ENCODE assay signal across 17 cellular contexts in genomic region chrX:44961817-44962607, GRCh38.
A peak's percentile ranks its signal among the peaks of the same experiment; 100 is the strongest.
DNase-seq lines count a peak whose midpoint lies in the region; ATAC-seq and TF ChIP-seq lines count a peak whose summit lies in the region.
"Had no signal": no experiment of that assay in that cellular context is flagged by ENCODE, and none has a peak within 500 bp of the region (broad histone marks: within the 10 kb centered on the region; RNA-seq: fewer than 3 reads in every experiment).

No MANE protein-coding gene starts in this region.

- H3K9me3 Mint-ChIP-seq in activated T-cell treated with anti-CD3 and anti-CD28 coated beads, Interleukin-2, amount 50 U/mL, for 4 hours: no peaks in the 10 kb centered on the region
- H3K9me3 Mint-ChIP-seq in natural killer cell: peaks cover 0 to under 1% of the 10 kb centered on the region in 2 donors
- H3K9me3 Mint-ChIP-seq in natural killer cell treated with Interleukin-12 subunit alpha and Interleukin-12 subunit beta and Interleukin-15 and Interleukin-18, amount 100 ng/mL, for 72 hours: peaks cover 3% of the 10 kb centered on the region

- H3K27ac Mint-ChIP-seq in natural killer cell: peak overlapping the region in 1 of 2 donors; percentile 9
- H3K27ac Mint-ChIP-seq in natural killer cell treated with Interleukin-12 subunit alpha and Interleukin-12 subunit beta and Interleukin-15 and Interleukin-18, amount 100 ng/mL, for 72 hours: no peak overlapping the region

- H3K36me3 Mint-ChIP-seq in activated T-cell treated with anti-CD3 and anti-CD28 coated beads, Interleukin-2, amount 50 U/mL, for 4 hours (ENCODE audit: insufficient read depth): peaks cover 7% of the 10 kb centered on the region
- H3K36me3 Mint-ChIP-seq in natural killer cell: no peaks in the 10 kb centered on the region
- H3K36me3 Mint-ChIP-seq in natural killer cell treated with Interleukin-12 subunit alpha and Interleukin-12 subunit beta and Interleukin-15 and Interleukin-18, amount 100 ng/mL, for 72 hours: no peaks in the 10 kb centered on the region

- no peak overlapping the region for H3K4me3 ChIP-seq in effector memory CD4-positive, alpha-beta T cell (ENCODE audit: insufficient read depth, low read depth, low read length, poor library complexity, severe bottlenecking)
- H3K4me3 ChIP-seq: HAP-1, Peyer's patch had no signal

- intact Hi-C loops in natural killer cell (cut with micrococcal nuclease): no loop called here

- peaks cover 49% of the 10 kb centered on the region for H3K4me1 Mint-ChIP-seq in activated T-cell treated with anti-CD3 and anti-CD28 coated beads, Interleukin-2, amount 50 U/mL, for 4 hours (ENCODE audit: low read depth)
- peaks cover 43 to 69% of the 10 kb centered on the region in 2 donors for H3K4me1 Mint-ChIP-seq in natural killer cell
- peaks cover 36 to 47% of the 10 kb centered on the region in 2 donors for H3K4me1 Mint-ChIP-seq in natural killer cell treated with Interleukin-12 subunit alpha and Interleukin-12 subunit beta and Interleukin-15 and Interleukin-18, amount 100 ng/mL, for 72 hours (ENCODE audit: low read depth in 2 of 2)

- H3K27me3 ChIP-seq in effector memory CD4-positive, alpha-beta T cell (replicated peaks; ENCODE audit: control insufficient read depth, insufficient read depth, low read length, poor library complexity, severe bottlenecking): no peaks in the 10 kb centered on the region
- H3K27me3 ChIP-seq: Peyer's patch had no signal

- peak overlapping the region; percentile 11 for H3K27ac ChIP-seq in effector memory CD4-positive, alpha-beta T cell (ENCODE audit: insufficient read depth, low read length, poor library complexity, severe bottlenecking)
- H3K27ac ChIP-seq: Peyer's patch had no signal

- no peaks in the 10 kb centered on the region for H3K36me3 ChIP-seq in effector memory CD4-positive, alpha-beta T cell (ENCODE audit: control insufficient read depth, insufficient read depth, low read length)
- H3K36me3 ChIP-seq: Peyer's patch had no signal

- ATAC-seq in activated T-cell treated with anti-CD3 and anti-CD28 coated beads, Interleukin-2, amount 50 U/mL, for 4 hours: no peak
- peak in 2 of 3 donors; percentile 75 to 80 for ATAC-seq in natural killer cell
- no peak for ATAC-seq in natural killer cell treated with Interleukin-12 subunit alpha and Interleukin-12 subunit beta and Interleukin-15 and Interleukin-18, amount 100 ng/mL, for 72 hours
- ATAC-seq in GM21360 (IDR thresholded peaks at IDR 0.05; ENCODE audit: unreplicated experiment): no peak
- no peak for ATAC-seq in GM18519 (IDR thresholded peaks at IDR 0.05; ENCODE audit: low FRiP score, unreplicated experiment)

- H3K4me1 ChIP-seq in effector memory CD4-positive, alpha-beta T cell (ENCODE audit: control insufficient read depth, insufficient read depth, low read length, poor library complexity, severe bottlenecking): peaks cover 18% of the 10 kb centered on the region
- H3K4me1 ChIP-seq: Peyer's patch had no signal

- H3K27me3 Mint-ChIP-seq in activated T-cell treated with anti-CD3 and anti-CD28 coated beads, Interleukin-2, amount 50 U/mL, for 4 hours (ENCODE audit: low read depth): no peaks in the 10 kb centered on the region
- no peaks in the 10 kb centered on the region for H3K27me3 Mint-ChIP-seq in natural killer cell (ENCODE audit: low read depth in 2 of 2)
- H3K27me3 Mint-ChIP-seq in natural killer cell treated with Interleukin-12 subunit alpha and Interleukin-12 subunit beta and Interleukin-15 and Interleukin-18, amount 100 ng/mL, for 72 hours: no peaks in the 10 kb centered on the region

- H3K9me3 ChIP-seq in effector memory CD4-positive, alpha-beta T cell (ENCODE audit: control insufficient read depth, low read length): no peaks in the 10 kb centered on the region
- H3K9me3 ChIP-seq: HAP-1, Peyer's patch had no signal

- H3K4me3 Mint-ChIP-seq in activated T-cell treated with anti-CD3 and anti-CD28 coated beads, Interleukin-2, amount 50 U/mL, for 4 hours: peak overlapping the region; percentile 35
- peak overlapping the region; percentile 71 for H3K4me3 Mint-ChIP-seq in natural killer cell
- no peak overlapping the region for H3K4me3 Mint-ChIP-seq in natural killer cell treated with Interleukin-12 subunit alpha and Interleukin-12 subunit beta and Interleukin-15 and Interleukin-18, amount 100 ng/mL, for 72 hours

- no peak for TF ChIP-seq CTCF in natural killer cell (IDR thresholded peaks at IDR 0.05)
- no peak for TF ChIP-seq CTCF in GM20000 (IDR thresholded peaks at IDR 0.05; ENCODE audit: extremely low read depth, missing control alignments)

- DNase-seq in activated T-cell treated with anti-CD3 and anti-CD28 coated beads, Interleukin-2, amount 50 U/mL, for 4 hours: no peak
- no peak for DNase-seq in activated T-cell treated with anti-CD3 and anti-CD28 coated beads for 4 hours
- DNase-seq in natural killer cell: no peak
- no peak for DNase-seq in natural killer cell treated with Interleukin-12 subunit alpha and Interleukin-12 subunit beta and Interleukin-15 and Interleukin-18, amount 100 ng/mL, for 72 hours (ENCODE audit: low spot score)
- DNase-seq in effector memory CD4-positive, alpha-beta T cell: no peak
- DNase-seq in GM20000 (ENCODE audit: low spot score): no peak
- DNase-seq: C1 segment of cervical spinal cord, IMR-90, Kasumi-1, NCI-H1417 treated with DMSO at 0.1 percent for 48 hours, NCI-H2029, NCI-H2171 treated with DMSO at 0.1 percent for 48 hours, NCI-H510A, Peyer's patch had no signal

Comparison
In these comparisons a context has a peak if more than half of its experiments do, and no peak if none do; other contexts are left out.
1. ATAC-seq: peak in natural killer cell (2 of 3); none in activated T-cell treated with anti-CD3 and anti-CD28 coated beads, Interleukin-2, amount 50 U/mL, for 4 hours (0 of 2), natural killer cell treated with Interleukin-12 subunit alpha and Interleukin-12 subunit beta and Interleukin-15 and Interleukin-18, amount 100 ng/mL, for 72 hours (0 of 2), GM21360 (single experiment) and GM18519 (single experiment).